In genomic region chr4:184668511-184669114, GRCh38 we compare ENCODE assay signal across 13 cellular contexts. TPM values are rescaled to one million over a fixed set of nuclear protein-coding genes. Genes with fewer than 3 reads are reported as not detected.
A peak's percentile ranks its signal among the peaks of the same experiment; 100 is the strongest.
DNase-seq lines count a peak whose midpoint lies in the region; ATAC-seq and TF ChIP-seq lines count a peak whose summit lies in the region.
"Had no signal": no experiment of that assay in that cellular context is flagged by ENCODE, and none has a peak within 500 bp of the region (broad histone marks: within the 10 kb centered on the region; RNA-seq: fewer than 3 reads in every experiment).

No MANE protein-coding gene starts in this region.

- no peak overlapping the region for H3K4me3 Mint-ChIP-seq in brain
- H3K4me3 Mint-ChIP-seq: activated naive CD4-positive, alpha-beta T cell treated with anti-CD3 and anti-CD28 coated beads for 36 hours had no signal

- peak overlapping the region in 7 of 8 donors; percentile 48 to 86 (median 71) for H3K27ac ChIP-seq in spleen

- ATAC-seq in GM19438 (IDR thresholded peaks at IDR 0.05; ENCODE audit: low read depth, unreplicated experiment) (peak; percentile 68), left colon (no peak), GM18505 (IDR thresholded peaks at IDR 0.05; ENCODE audit: unreplicated experiment) (no peak)
- ATAC-seq: Panc1 had no signal

- H3K9me3 ChIP-seq in spleen: no peaks in the 10 kb centered on the region
- H3K9me3 ChIP-seq: heart left ventricle had no signal

- TF ChIP-seq CTCF in brain (conservative IDR thresholded peaks at IDR 0.05) (no peak), spleen (IDR thresholded peaks at IDR 0.05 in 8 of 11, conservative IDR thresholded peaks at IDR 0.05 in 3 of 11) (no peak)

- 69 to 79% (median 73%) methylated on average over 9 of the region's 9 CpGs for WGBS in spleen, 5 donors

- H3K4me1 Mint-ChIP-seq in brain: peaks cover 10% of the 10 kb centered on the region

- peak overlapping the region in 1 of 8 donors; percentile 46 for H3K4me3 ChIP-seq in spleen
- H3K4me3 ChIP-seq: heart left ventricle had no signal

- peak overlapping the region in 4 of 5 experiments; percentile 29 to 91 (median 61) for H3K27ac Mint-ChIP-seq in brain
- H3K27ac Mint-ChIP-seq: activated naive CD4-positive, alpha-beta T cell treated with anti-CD3 and anti-CD28 coated beads for 36 hours had no signal

- peaks cover 52% of the 10 kb centered on the region for H3K36me3 Mint-ChIP-seq in brain

- DNase-seq in NOMO-1 treated with dmso at 0.1 percent for 144 hours (lab: John Stamatoyannopoulos, UW; ENCODE audit: unreplicated experiment): peak; percentile 57
- DNase-seq in spleen: no peak
- no peak for DNase-seq in left colon
- DNase-seq in NCI-H1436 (lab: John Stamatoyannopoulos, UW): no peak
- DNase-seq: activated naive CD4-positive, alpha-beta T cell treated with anti-CD3 and anti-CD28 coated beads for 36 hours; effector CD4-positive, alpha-beta T cell; heart left ventricle; mammary epithelial cell; NCI-H2029 treated with DMSO at 0.1 percent for 48 hours had no signal

- intact Hi-C loops in spleen (cut with DNase I; ENCODE audit: low total_unique reads): no loop called here
- intact Hi-C loops in left colon (cut with DNase I, micrococcal nuclease): no loop called here

- H3K9me3 Mint-ChIP-seq in brain: no peaks in the 10 kb centered on the region
- H3K9me3 Mint-ChIP-seq: activated naive CD4-positive, alpha-beta T cell treated with anti-CD3 and anti-CD28 coated beads for 36 hours had no signal

- no peaks in the 10 kb centered on the region for H3K27me3 Mint-ChIP-seq in brain

- H3K4me1 ChIP-seq in spleen: peaks cover 4 to 35% (median 16%) of the 10 kb centered on the region in 6 donors

- H3K36me3 ChIP-seq in spleen: peaks cover 0 to 87% (median 25%) of the 10 kb centered on the region in 6 donors

- no peaks in the 10 kb centered on the region for H3K27me3 ChIP-seq in spleen (replicated peaks in 1 of 7)
- H3K27me3 ChIP-seq: heart left ventricle had no signal

- TF ChIP-seq POLR2A in spleen (IDR thresholded peaks at IDR 0.05) (no peak), GM18505 (IDR thresholded peaks at IDR 0.05; ENCODE audit: borderline replicate concordance, extremely low read depth, insufficient read depth, insufficient read length) (no peak)

RNA-seq across cellular contexts. Expression of gene PRIMPOL, which starts 19.1 kb away (rescaled TPM):
- polyA plus RNA-seq in brain (ENCODE audit: insufficient read depth, low read depth, low replicate concordance): 7.8 TPM
- 10 to 100 TPM; 17.0 to 46.7 (median 22.8) TPM for total RNA-seq in spleen
- polyA plus RNA-seq in spleen: 10 to 100 TPM; 27.1 to 39.9 (median 39.2) TPM
- 10 to 100 TPM; 13.1 to 23.4 TPM for total RNA-seq in left colon

RNA-seq across cellular contexts. Expression of gene CASP3, which starts 19.4 kb away (rescaled TPM):
- polyA plus RNA-seq in brain (ENCODE audit: insufficient read depth, low read depth, low replicate concordance) (8.4 TPM), spleen (10 to 100 TPM; 12.1 to 21.2 (median 20.2) TPM)
- total RNA-seq in spleen (10 to 100 TPM; 26.1 to 48.3 (median 30.3) TPM), left colon (10 to 100 TPM; 43.4 to 50.2 TPM)
